ENCODE assay signal across 18 cellular contexts in the genomic region with DNA sequence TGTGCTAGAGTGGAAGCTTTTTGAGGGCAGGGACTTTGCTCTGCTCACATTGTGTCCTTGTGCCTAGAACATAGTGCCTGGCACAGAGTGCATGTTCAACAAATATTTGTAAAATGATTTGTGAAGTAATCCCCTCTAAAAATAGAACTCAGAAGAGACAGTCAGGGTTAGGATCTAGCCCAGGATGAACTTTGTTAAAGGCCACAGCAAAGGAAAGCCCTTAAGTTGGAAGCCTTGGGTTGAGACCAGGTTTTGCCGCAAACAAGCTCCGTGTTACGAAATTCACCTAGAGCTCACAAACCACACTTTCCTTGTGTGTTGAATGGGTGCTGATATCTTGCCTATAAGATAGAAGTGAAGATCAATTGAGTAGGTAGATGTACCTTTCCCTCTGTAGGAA.
"Had no signal": no experiment of that assay in that cellular context is flagged by ENCODE, and none has a peak within 500 bp of the region (broad histone marks: within the 10 kb centered on the region; RNA-seq: fewer than 3 reads in every experiment).

No MANE protein-coding gene starts in this region.

- DNase-seq: activated CD4-positive, alpha-beta memory T cell treated with anti-CD3 and anti-CD28 coated beads, Interleukin-2, amount 10 ng/mL, durations not matched to agents 7 days and 5 days; activated CD4-positive, alpha-beta T cell treated with anti-CD3 and anti-CD28 coated beads for 48 hours; activated CD4-positive, CD25-positive, alpha-beta regulatory T cell; activated CD8-positive, alpha-beta memory T cell treated with anti-CD3 and anti-CD28 coated beads, Interleukin-2, amount 10 ng/mL, durations not matched to agents 7 days and 5 days; activated naive CD4-positive, alpha-beta T cell treated with Interleukin-2 at 50 U/mL for 16 hours; activated naive CD8-positive, alpha-beta T cell treated with anti-CD3 and anti-CD28 coated beads, Interleukin-2, amount 10 ng/mL, durations not matched to agents 7 days and 5 days; amygdala; effector memory CD8-positive, alpha-beta T cell; foreskin fibroblast; left lung; naive thymus-derived CD4-positive, alpha-beta T cell; ovary; stimulated activated CD8-positive, alpha-beta memory T cell treated with anti-CD3 and anti-CD28 coated beads, Interleukin-4, amount 100 ng/mL, for 48 hours; stimulated activated naive CD8-positive, alpha-beta T cell treated with anti-CD3 and anti-CD28 coated beads, Interleukin-15, Interleukin-2, amounts not matched to agents 100 U/mL and 50 U/mL, for 24 hours; substantia nigra; uterus had no signal

- H3K36me3 ChIP-seq: left lung, ovary, tibial nerve, uterus had no signal

- H3K27me3 Mint-ChIP-seq: effector memory CD8-positive, alpha-beta T cell had no signal

- H3K4me3 Mint-ChIP-seq: activated CD4-positive, alpha-beta memory T cell treated with anti-CD3 and anti-CD28 coated beads, Interleukin-2, amount 10 ng/mL, durations not matched to agents 7 days and 5 days; activated CD8-positive, alpha-beta memory T cell treated with anti-CD3 and anti-CD28 coated beads, Interleukin-2, amount 10 ng/mL, durations not matched to agents 7 days and 5 days; activated naive CD8-positive, alpha-beta T cell treated with anti-CD3 and anti-CD28 coated beads, Interleukin-2, amount 10 ng/mL, durations not matched to agents 7 days and 5 days; effector memory CD8-positive, alpha-beta T cell; naive thymus-derived CD4-positive, alpha-beta T cell had no signal

- H3K9me3 ChIP-seq: left lung, ovary, tibial nerve, uterus had no signal

- H3K27ac ChIP-seq: left lung had no signal

- H3K27ac Mint-ChIP-seq: activated CD4-positive, alpha-beta memory T cell treated with anti-CD3 and anti-CD28 coated beads, Interleukin-2, amount 10 ng/mL, durations not matched to agents 7 days and 5 days; activated CD8-positive, alpha-beta memory T cell treated with anti-CD3 and anti-CD28 coated beads, Interleukin-2, amount 10 ng/mL, durations not matched to agents 7 days and 5 days; activated naive CD8-positive, alpha-beta T cell treated with anti-CD3 and anti-CD28 coated beads, Interleukin-2, amount 10 ng/mL, durations not matched to agents 7 days and 5 days; activated T-helper 2 cell treated with anti-CD3 and anti-CD28 coated beads, Interferon-gamma antibody, Interleukin-2, Interleukin-4, amounts not matched to agents 10 μg/mL and 5 μg/mL and 100 μg/mL, durations not matched to agents 14 hours and 24 hours and 36 hours; effector memory CD8-positive, alpha-beta T cell; naive thymus-derived CD4-positive, alpha-beta T cell had no signal

- H3K4me1 ChIP-seq: uterus had no signal

- H3K27me3 ChIP-seq: left lung, ovary, tibial nerve, uterus had no signal

- H3K4me3 ChIP-seq: left lung, ovary, tibial nerve, uterus had no signal

- ATAC-seq: activated CD8-positive, alpha-beta memory T cell treated with anti-CD3 and anti-CD28 coated beads, Interleukin-2, amount 10 ng/mL, durations not matched to agents 7 days and 5 days; effector memory CD8-positive, alpha-beta T cell; left lung; naive thymus-derived CD4-positive, alpha-beta T cell; stimulated activated naive CD8-positive, alpha-beta T cell treated with anti-CD3 and anti-CD28 coated beads, Interleukin-15, Interleukin-2, amounts not matched to agents 100 U/mL and 50 U/mL, for 24 hours had no signal
